In the genomic region with DNA sequence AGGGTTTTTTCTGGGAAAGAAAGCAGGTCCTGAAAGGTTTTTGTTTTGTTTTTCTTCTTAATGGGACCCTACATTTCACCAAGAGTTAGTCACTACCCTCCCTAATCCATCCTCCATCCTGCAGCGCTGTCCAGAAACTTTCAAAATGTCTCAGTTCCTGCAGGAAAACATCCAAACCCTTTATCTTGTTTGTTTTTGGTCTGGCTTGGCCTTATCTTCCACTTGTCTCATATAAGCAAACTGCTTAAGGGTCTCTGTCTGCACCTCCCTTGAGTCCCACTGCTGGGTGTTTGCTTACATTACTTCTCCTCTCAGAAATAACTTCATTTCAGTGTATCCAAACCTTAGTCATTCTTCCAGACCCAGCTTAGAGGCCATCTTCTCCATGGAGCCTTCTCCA, we compare ENCODE assay signal across 10 cellular contexts. TPM values are rescaled to one million over a fixed set of nuclear protein-coding genes. Genes with fewer than 3 reads are reported as not detected.
DNase-seq lines count a peak whose midpoint lies in the region; ATAC-seq and TF ChIP-seq lines count a peak whose summit lies in the region.
"Had no signal": no experiment of that assay in that cellular context is flagged by ENCODE, and none has a peak within 500 bp of the region (broad histone marks: within the 10 kb centered on the region; RNA-seq: fewer than 3 reads in every experiment).

No MANE protein-coding gene starts in this region.

- H3K9me3 ChIP-seq in fibroblast of lung (ENCODE audit: control insufficient read depth, insufficient read depth, low read depth, low read length): no peaks in the 10 kb centered on the region
- H3K9me3 ChIP-seq: body of pancreas had no signal

- CTCF ChIA-PET in RWPE1 (lab: Yijun Ruan, JAX): interaction anchor here (0.7 to 1.6 kb wide), 4 partner anchors 42 to 772 kb away, joined by 3 to 4 read pairs (median 3); partner anchors contain the start of gene PHF19

- H3K36me3 ChIP-seq in fibroblast of lung (ENCODE audit: control insufficient read depth, insufficient read depth, low read length) (no peaks in the 10 kb centered on the region), rectal smooth muscle tissue (ENCODE audit: control insufficient read depth, insufficient read depth, low read length) (no peaks in the 10 kb centered on the region)

- DNase-seq in RWPE1 (ENCODE audit: low spot score): no peak
- DNase-seq in fibroblast of lung (ENCODE audit: low read depth in 2 of 2): peak; percentile 51 to 86
- DNase-seq in EL: no peak
- DNase-seq in NOMO-1 treated with dmso at 0.1 percent for 144 hours (lab: John Stamatoyannopoulos, UW; ENCODE audit: unreplicated experiment): no peak
- DNase-seq in stimulated activated CD4-positive, alpha-beta T cell treated with anti-CD3 and anti-CD28 coated beads, Interleukin-15, amount 100 ng/mL, for 24 hours: no peak
- DNase-seq: activated CD4-positive, alpha-beta T cell treated with anti-CD3 and anti-CD28 coated beads, Interleukin-2, amount 50 U/mL, for 1 hour; body of pancreas had no signal

- H4K20me1 ChIP-seq in fibroblast of lung (ENCODE audit: control insufficient read depth, extremely low read depth, insufficient read depth, low read length): no peaks in the 10 kb centered on the region

- H3K4me3 ChIP-seq in fibroblast of lung (replicated peaks in 1 of 4; ENCODE audit: control extremely low read depth in 1 of 4, insufficient read depth in 1 of 4, low read depth in 3 of 4, low read length in 4 of 4) (no peak overlapping the region), rectal smooth muscle tissue (ENCODE audit: low read length) (no peak overlapping the region)
- H3K4me3 ChIP-seq: body of pancreas had no signal

- ATAC-seq in GM21723 (IDR thresholded peaks at IDR 0.05; ENCODE audit: unreplicated experiment): no peak
- ATAC-seq: body of pancreas had no signal

- H3K4me2 ChIP-seq in fibroblast of lung (ENCODE audit: extremely low read depth, insufficient read depth, low read length): peak overlapping the region; percentile 37

- no peak for TF ChIP-seq CTCF in C4-2B (conservative IDR thresholded peaks at IDR 0.05)
- TF ChIP-seq CTCF in RWPE1 (conservative IDR thresholded peaks at IDR 0.05; ENCODE audit: low read depth): no peak
- no peak for TF ChIP-seq CTCF in fibroblast of lung (conservative IDR thresholded peaks at IDR 0.05 in 1 of 2, IDR thresholded peaks at IDR 0.05 in 1 of 2; ENCODE audit: low read depth in 1 of 2, low read length in 2 of 2)

- H3K27ac ChIP-seq in C4-2B (peak overlapping the region; percentile 71), RWPE1 (peak overlapping the region; percentile 99), fibroblast of lung (ENCODE audit: insufficient read depth, low read length) (peak overlapping the region; percentile 13), rectal smooth muscle tissue (ENCODE audit: low read depth, low read length) (peak overlapping the region; percentile 28)
- H3K27ac ChIP-seq: body of pancreas had no signal

- no peaks in the 10 kb centered on the region for H3K79me2 ChIP-seq in fibroblast of lung (ENCODE audit: control insufficient read depth, insufficient read depth, low read length)

- H3K9ac ChIP-seq in fibroblast of lung (ENCODE audit: insufficient read depth, low read length) (no peak overlapping the region), rectal smooth muscle tissue (ENCODE audit: low read length) (no peak overlapping the region)

- peaks cover 28% of the 10 kb centered on the region for H3K4me1 ChIP-seq in fibroblast of lung (ENCODE audit: control insufficient read depth, extremely low read depth, insufficient read depth, low read length)
- peaks cover 34% of the 10 kb centered on the region for H3K4me1 ChIP-seq in rectal smooth muscle tissue (ENCODE audit: control insufficient read depth, insufficient read depth, low read length)

- POLR2A ChIA-PET in RWPE1 (lab: Yijun Ruan, JAX; ENCODE audit: low non-redundant PET): no interaction called here

- H3K27me3 ChIP-seq in fibroblast of lung (ENCODE audit: control insufficient read depth, insufficient read depth, low read length) (no peaks in the 10 kb centered on the region), rectal smooth muscle tissue (ENCODE audit: control insufficient read depth, insufficient read depth, low read length) (no peaks in the 10 kb centered on the region)
- H3K27me3 ChIP-seq: body of pancreas had no signal

- H2AFZ ChIP-seq in fibroblast of lung (ENCODE audit: low read length): no peak overlapping the region

RNA-seq across cellular contexts. Expression of gene TRAF1, which starts 11.0 kb away (rescaled TPM):
- 2.6 and 3.8 TPM in 2 replicates for total RNA-seq in fibroblast of lung
- 0.58 and 0.93 TPM in 2 replicates for polyA plus RNA-seq in fibroblast of lung
- polyA plus RNA-seq in fibroblast of lung (2012): 0.52 and 0.82 TPM in 2 replicates
- 1.4 TPM in 2 replicates for polyA minus RNA-seq in fibroblast of lung (ENCODE audit: low replicate concordance)

Comparison
In these comparisons a context has a peak if more than half of its experiments do, and no peak if none do; other contexts are left out.
1. H3K27ac ChIP-seq: peak in every context shown above with its lines; median percentile 99 in RWPE1; 71 in C4-2B; 28 in rectal smooth muscle tissue; 13 in fibroblast of lung.
2. DNase-seq: peak in fibroblast of lung (2 of 2); none in RWPE1 (single experiment), EL (single experiment), NOMO-1 treated with dmso at 0.1 percent for 144 hours (single experiment) and stimulated activated CD4-positive, alpha-beta T cell treated with anti-CD3 and anti-CD28 coated beads, Interleukin-15, amount 100 ng/mL, for 24 hours (single experiment).